In the genomic region with DNA sequence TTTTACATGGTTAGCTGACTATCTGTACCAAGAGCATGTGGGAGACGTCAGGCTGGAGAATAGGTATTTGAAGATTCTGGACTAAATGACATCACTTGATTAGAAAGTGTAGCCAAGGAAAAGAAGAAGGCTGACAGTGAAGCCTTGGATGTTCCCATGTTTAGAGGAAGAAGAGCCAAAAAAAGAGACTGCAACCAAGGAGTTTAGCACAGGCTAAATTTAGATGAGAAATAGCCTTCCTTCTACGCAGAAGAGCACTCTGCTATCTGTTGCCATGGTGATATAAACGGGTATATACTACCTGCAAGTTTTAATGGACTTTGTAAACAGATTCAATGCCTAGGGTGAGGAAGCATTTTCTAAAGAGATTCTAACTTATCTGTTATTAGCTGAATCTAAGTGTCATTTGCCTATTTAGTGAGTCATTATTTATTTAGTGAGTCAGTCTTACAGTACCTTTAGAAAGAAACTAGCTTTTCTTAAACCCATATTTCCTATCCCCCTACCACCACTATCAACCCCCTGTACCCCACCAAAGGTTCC, we compare ENCODE assay signal across 9 cellular contexts.
DNase-seq lines count a peak whose midpoint lies in the region; ATAC-seq and TF ChIP-seq lines count a peak whose summit lies in the region.
"Had no signal": no experiment of that assay in that cellular context is flagged by ENCODE, and none has a peak within 500 bp of the region (broad histone marks: within the 10 kb centered on the region; RNA-seq: fewer than 3 reads in every experiment).

No MANE protein-coding gene starts in this region.

- no peaks in the 10 kb centered on the region for H4K20me1 ChIP-seq in neural cell (ENCODE audit: insufficient read depth)

- 88 to 94% methylated on average over 3 of the region's 3 CpGs for WGBS in endodermal cell (ENCODE audit: insufficient coverage in 1 of 2, insufficient read length in 1 of 2), 2 experiments

- H3K4me1 Mint-ChIP-seq in endodermal cell = peaks cover 50% of the 10 kb centered on the region

- TF ChIP-seq CTCF in endodermal cell (conservative IDR thresholded peaks at IDR 0.05) = no peak
- TF ChIP-seq CTCF in neural cell (IDR thresholded peaks at IDR 0.05; ENCODE audit: poor library complexity, severe bottlenecking) = no peak
- no peak for TF ChIP-seq CTCF in GM13977 (IDR thresholded peaks at IDR 0.05; ENCODE audit: extremely low read depth, insufficient read depth, missing control alignments)

- H3K4me3 Mint-ChIP-seq in endodermal cell = no peak overlapping the region
- H3K4me3 Mint-ChIP-seq: naive thymus-derived CD8-positive, alpha-beta T cell had no signal

- no peak overlapping the region for H3K4me3 ChIP-seq in endodermal cell (ENCODE audit: low read length)
- no peak overlapping the region for H3K4me3 ChIP-seq in neural cell (ENCODE audit: low read length)

- H3K36me3 ChIP-seq in endodermal cell (ENCODE audit: control insufficient read depth, insufficient read depth, low read length) (peaks cover 18% of the 10 kb centered on the region), neural cell (ENCODE audit: insufficient read depth, low read length) (no peaks in the 10 kb centered on the region)

- H3K27me3 Mint-ChIP-seq in endodermal cell (ENCODE audit: insufficient read depth) = no peaks in the 10 kb centered on the region
- H3K27me3 Mint-ChIP-seq: naive thymus-derived CD8-positive, alpha-beta T cell had no signal

- H3K9me3 Mint-ChIP-seq in endodermal cell = no peaks in the 10 kb centered on the region
- H3K9me3 Mint-ChIP-seq: naive thymus-derived CD8-positive, alpha-beta T cell had no signal

- H3K27ac ChIP-seq in endodermal cell (ENCODE audit: low read depth, low read length) = no peak overlapping the region
- peak overlapping the region; percentile 46 for H3K27ac ChIP-seq in neural cell (ENCODE audit: low read length)

- TF ChIP-seq EP300 in neural cell (conservative IDR thresholded peaks at IDR 0.05; ENCODE audit: poor library complexity, severe bottlenecking) = no peak

- H3K9me3 ChIP-seq in endodermal cell (ENCODE audit: control insufficient read depth, low read length) (no peaks in the 10 kb centered on the region), neural cell (ENCODE audit: low read length) (no peaks in the 10 kb centered on the region)

- H3K4me2 ChIP-seq in neural cell (ENCODE audit: low read length) = no peak overlapping the region

- H3K27me3 ChIP-seq in endodermal cell (ENCODE audit: control insufficient read depth, insufficient read depth, low read length, poor library complexity, severe bottlenecking) = no peaks in the 10 kb centered on the region
- H3K27me3 ChIP-seq in neural cell (ENCODE audit: insufficient read depth, low read depth, low read length) = no peaks in the 10 kb centered on the region

- no peak overlapping the region for H2AFZ ChIP-seq in neural cell (ENCODE audit: low read depth, low read length)

- TF ChIP-seq RAD21 in neural cell (conservative IDR thresholded peaks at IDR 0.05) = no peak

- peak overlapping the region; percentile 5 for H3K27ac Mint-ChIP-seq in endodermal cell

- no peaks in the 10 kb centered on the region for H3F3A ChIP-seq in neural cell (ENCODE audit: insufficient read depth, low read length, poor library complexity, severe bottlenecking)

- no peak overlapping the region for H3K9ac ChIP-seq in endodermal cell (ENCODE audit: extremely low read depth, low read length, poor library complexity, severe bottlenecking)
- no peak overlapping the region for H3K9ac ChIP-seq in neural cell (ENCODE audit: low read length)

- ATAC-seq in GM21786 (IDR thresholded peaks at IDR 0.05; ENCODE audit: unreplicated experiment) = no peak
- ATAC-seq: naive thymus-derived CD8-positive, alpha-beta T cell had no signal

- no peaks in the 10 kb centered on the region for H3K9me2 ChIP-seq in neural cell (ENCODE audit: insufficient read depth, low read length)

- peaks cover 10% of the 10 kb centered on the region for H3K4me1 ChIP-seq in endodermal cell (ENCODE audit: control insufficient read depth, insufficient read depth, low read length)

- no peaks in the 10 kb centered on the region for H3K36me3 Mint-ChIP-seq in endodermal cell (ENCODE audit: low read depth)

- in situ Hi-C loops in GM13977 (cut with MboI; ENCODE audit: low pct_unique_long_range_greater_than_20kb, low sequenced_read_pairs, unreplicated experiment) = no loop called here

- DNase-seq in HCEC 1CT (peak; percentile 54), NCI-H526 treated with DMSO at 0.1 percent for 48 hours (lab: John Stamatoyannopoulos, UW) (peak; percentile 14), endodermal cell (no peak), GM13977 (ENCODE audit: low spot score) (no peak), AG08396 (ENCODE audit: low spot score) (no peak), NCI-H524 treated with DMSO at 0.1 percent for 48 hours (lab: John Stamatoyannopoulos, UW) (no peak)
- DNase-seq: naive thymus-derived CD8-positive, alpha-beta T cell had no signal

- no peaks in the 10 kb centered on the region for H3K79me2 ChIP-seq in neural cell (replicated peaks; ENCODE audit: insufficient read depth, low read length)

TF ChIP-seq in neural cell, 6 proteins besides CTCF, POLR2A, EP300 and RAD21:
- TF ChIP-seq, protein P1, sequence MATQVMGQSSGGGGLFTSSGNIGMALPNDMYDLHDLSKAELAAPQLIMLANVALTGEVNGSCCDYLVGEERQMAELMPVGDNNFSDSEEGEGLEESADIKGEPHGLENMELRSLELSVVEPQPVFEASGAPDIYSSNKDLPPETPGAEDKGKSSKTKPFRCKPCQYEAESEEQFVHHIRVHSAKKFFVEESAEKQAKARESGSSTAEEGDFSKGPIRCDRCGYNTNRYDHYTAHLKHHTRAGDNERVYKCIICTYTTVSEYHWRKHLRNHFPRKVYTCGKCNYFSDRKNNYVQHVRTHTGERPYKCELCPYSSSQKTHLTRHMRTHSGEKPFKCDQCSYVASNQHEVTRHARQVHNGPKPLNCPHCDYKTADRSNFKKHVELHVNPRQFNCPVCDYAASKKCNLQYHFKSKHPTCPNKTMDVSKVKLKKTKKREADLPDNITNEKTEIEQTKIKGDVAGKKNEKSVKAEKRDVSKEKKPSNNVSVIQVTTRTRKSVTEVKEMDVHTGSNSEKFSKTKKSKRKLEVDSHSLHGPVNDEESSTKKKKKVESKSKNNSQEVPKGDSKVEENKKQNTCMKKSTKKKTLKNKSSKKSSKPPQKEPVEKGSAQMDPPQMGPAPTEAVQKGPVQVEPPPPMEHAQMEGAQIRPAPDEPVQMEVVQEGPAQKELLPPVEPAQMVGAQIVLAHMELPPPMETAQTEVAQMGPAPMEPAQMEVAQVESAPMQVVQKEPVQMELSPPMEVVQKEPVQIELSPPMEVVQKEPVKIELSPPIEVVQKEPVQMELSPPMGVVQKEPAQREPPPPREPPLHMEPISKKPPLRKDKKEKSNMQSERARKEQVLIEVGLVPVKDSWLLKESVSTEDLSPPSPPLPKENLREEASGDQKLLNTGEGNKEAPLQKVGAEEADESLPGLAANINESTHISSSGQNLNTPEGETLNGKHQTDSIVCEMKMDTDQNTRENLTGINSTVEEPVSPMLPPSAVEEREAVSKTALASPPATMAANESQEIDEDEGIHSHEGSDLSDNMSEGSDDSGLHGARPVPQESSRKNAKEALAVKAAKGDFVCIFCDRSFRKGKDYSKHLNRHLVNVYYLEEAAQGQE (IDR thresholded peaks at IDR 0.05; ENCODE audit: borderline replicate concordance) = no peak
- TF ChIP-seq MXI1 (conservative IDR thresholded peaks at IDR 0.05; ENCODE audit: poor library complexity, severe bottlenecking) (no peak), POLR2AphosphoS5 (IDR thresholded peaks at IDR 0.05) (no peak), EZH2 (IDR thresholded peaks at IDR 0.05; ENCODE audit: borderline replicate concordance, insufficient read depth, low read length, poor library complexity, severe bottlenecking) (no peak), TAF1 (IDR thresholded peaks at IDR 0.05; ENCODE audit: low read depth) (no peak), SMC3 (conservative IDR thresholded peaks at IDR 0.05; ENCODE audit: poor library complexity) (no peak)
TF ChIP-seq in neural cell: peak in this region for 0.

Comparison
In these comparisons a context has a peak if more than half of its experiments do, and no peak if none do; other contexts are left out.
1. DNase-seq: peak in HCEC 1CT (single experiment) and NCI-H526 treated with DMSO at 0.1 percent for 48 hours (single experiment); none in endodermal cell (single experiment), GM13977 (single experiment), AG08396 (single experiment) and NCI-H524 treated with DMSO at 0.1 percent for 48 hours (single experiment).